In genomic region chr1:145189631-145190030, GRCh38 we compare ENCODE assay signal across 13 cellular contexts. TPM values are rescaled to one million over a fixed set of nuclear protein-coding genes. Genes with fewer than 3 reads are reported as not detected.
"Had no signal": no experiment of that assay in that cellular context is flagged by ENCODE, and none has a peak within 500 bp of the region (broad histone marks: within the 10 kb centered on the region; RNA-seq: fewer than 3 reads in every experiment).

No MANE protein-coding gene starts in this region.

RNA-seq across cellular contexts. Expression of gene PPIAL4D, which starts 52.3 kb away (rescaled TPM):
- total RNA-seq: activated B cell treated with CpG ODN at 0.5 μM for 24 hours, cerebellum, fibroblast of lung, heart right ventricle, kidney, left lobe of liver, lung, pancreas, pulmonary artery endothelial cell, right cardiac atrium, SJCRH30, tibial nerve, uterus had no signal
- polyA plus RNA-seq: fibroblast of lung, heart right ventricle, lung, pancreas, right cardiac atrium had no signal
